In the genomic region with DNA sequence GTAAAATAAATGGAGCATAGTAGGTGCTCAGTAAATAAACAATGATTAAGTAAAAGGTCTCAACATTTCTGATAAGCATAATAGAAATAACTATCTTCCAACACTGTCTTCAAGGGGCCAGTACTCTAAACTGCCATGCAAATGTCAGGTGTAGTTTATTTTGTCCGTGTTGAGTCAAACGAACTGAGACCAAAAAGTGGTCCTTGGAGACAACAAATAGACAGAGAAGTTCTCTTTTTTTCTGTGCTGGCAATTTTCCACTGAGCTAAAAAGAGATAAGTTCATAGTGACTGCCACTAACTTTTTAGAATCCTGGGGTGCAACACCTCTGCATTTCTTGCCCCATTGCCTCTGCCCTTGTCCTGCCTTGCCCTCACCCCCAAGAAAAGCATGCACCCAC, we compare ENCODE assay signal across 13 cellular contexts. TPM values are rescaled to one million over a fixed set of nuclear protein-coding genes. Genes with fewer than 3 reads are reported as not detected.
DNase-seq lines count a peak whose midpoint lies in the region; ATAC-seq and TF ChIP-seq lines count a peak whose summit lies in the region.
"Had no signal": no experiment of that assay in that cellular context is flagged by ENCODE, and none has a peak within 500 bp of the region (broad histone marks: within the 10 kb centered on the region; RNA-seq: fewer than 3 reads in every experiment).

No MANE protein-coding gene starts in this region.

- no peaks in the 10 kb centered on the region for H3K9me3 ChIP-seq in CD4-positive, CD25-positive, alpha-beta regulatory T cell (ENCODE audit: control insufficient read depth in 2 of 2, low read length in 2 of 2)
- no peaks in the 10 kb centered on the region for H3K9me3 ChIP-seq in Peyer's patch
- H3K9me3 ChIP-seq: HAP-1, ovary had no signal

- peaks cover 68% of the 10 kb centered on the region for H3K4me1 ChIP-seq in CD4-positive, CD25-positive, alpha-beta regulatory T cell (ENCODE audit: control insufficient read depth, insufficient read depth, low read length, poor library complexity, severe bottlenecking)
- H3K4me1 ChIP-seq in Peyer's patch (peaks cover 0 to 43% (median 12%) of the 10 kb centered on the region in 4 donors), GM23338 (ENCODE audit: insufficient read depth) (no peaks in the 10 kb centered on the region)
- H3K4me1 ChIP-seq: HAP-1 had no signal

- peaks cover 4% of the 10 kb centered on the region for H3K36me3 Mint-ChIP-seq in CD4-positive, CD25-positive, alpha-beta regulatory T cell
- peaks cover 7% of the 10 kb centered on the region for H3K36me3 Mint-ChIP-seq in dendritic cell treated with granulocyte-macrophage colony-stimulating factor and Interleukin-4, amounts not matched to agents 40 ng/mL and 50 ng/mL, for 4 days (ENCODE audit: low read depth)
- H3K36me3 Mint-ChIP-seq in GM23338 (ENCODE audit: low read depth) = no peaks in the 10 kb centered on the region

- H3K4me2 ChIP-seq in GM23338 = no peak overlapping the region

- ATAC-seq in CD4-positive, CD25-positive, alpha-beta regulatory T cell (ENCODE audit: low read depth in 2 of 2) = no peak
- ATAC-seq in GM18867 (IDR thresholded peaks at IDR 0.05; ENCODE audit: unreplicated experiment) (peak; percentile 32), GM23338 (no peak)

- peak overlapping the region; percentile 72 for H3K4me3 ChIP-seq in CD4-positive, CD25-positive, alpha-beta regulatory T cell (ENCODE audit: low read depth, low read length)
- H3K4me3 ChIP-seq in Peyer's patch (no peak overlapping the region), GM23338 (no peak overlapping the region)
- H3K4me3 ChIP-seq: HAP-1, ovary had no signal

- H3K27ac Mint-ChIP-seq in CD4-positive, CD25-positive, alpha-beta regulatory T cell = peak overlapping the region; percentile 70 to 93 (median 81)
- H3K27ac Mint-ChIP-seq in dendritic cell treated with granulocyte-macrophage colony-stimulating factor and Interleukin-4, amounts not matched to agents 40 ng/mL and 50 ng/mL, for 4 days = peak overlapping the region; percentile 79
- H3K27ac Mint-ChIP-seq in GM23338 = no peak overlapping the region

- TF ChIP-seq POLR2A in Peyer's patch (IDR thresholded peaks at IDR 0.05) = no peak

- H3K79me2 ChIP-seq in GM23338 (replicated peaks; ENCODE audit: insufficient read depth) = no peaks in the 10 kb centered on the region

- TF ChIP-seq CTCF in Peyer's patch (IDR thresholded peaks at IDR 0.05) = no peak
- TF ChIP-seq CTCF in GM23338 (conservative IDR thresholded peaks at IDR 0.05; ENCODE audit: low read depth in 2 of 2) = no peak

- no peaks in the 10 kb centered on the region for H3K27me3 Mint-ChIP-seq in CD4-positive, CD25-positive, alpha-beta regulatory T cell
- no peaks in the 10 kb centered on the region for H3K27me3 Mint-ChIP-seq in dendritic cell treated with granulocyte-macrophage colony-stimulating factor and Interleukin-4, amounts not matched to agents 40 ng/mL and 50 ng/mL, for 4 days
- peaks cover 2% of the 10 kb centered on the region for H3K27me3 Mint-ChIP-seq in GM23338 (ENCODE audit: insufficient read depth, low read depth, poor library complexity)

- no peaks in the 10 kb centered on the region for H3K9me2 ChIP-seq in GM23338 (ENCODE audit: insufficient read depth)

- DNase-seq in CD4-positive, CD25-positive, alpha-beta regulatory T cell = no peak
- no peak for DNase-seq in Peyer's patch
- no peak for DNase-seq in dermis blood vessel endothelial cell
- no peak for DNase-seq in cerebellum (ENCODE audit: low spot score)
- DNase-seq in GM23338 (ENCODE audit: low spot score) = no peak
- DNase-seq in NCI-H1048 (lab: John Stamatoyannopoulos, UW) = no peak
- DNase-seq: activated CD8-positive, alpha-beta memory T cell treated with anti-CD3 and anti-CD28 coated beads, Interleukin-2, amount 50 U/mL, for 4 hours; NCI-H2029; ovary had no signal

- no peaks in the 10 kb centered on the region for H3K27me3 ChIP-seq in CD4-positive, CD25-positive, alpha-beta regulatory T cell (ENCODE audit: control insufficient read depth, insufficient read depth, low read length)
- H3K27me3 ChIP-seq in Peyer's patch (no peaks in the 10 kb centered on the region), GM23338 (ENCODE audit: insufficient read depth) (no peaks in the 10 kb centered on the region)
- H3K27me3 ChIP-seq: ovary had no signal

- no peaks in the 10 kb centered on the region for H3K36me3 ChIP-seq in CD4-positive, CD25-positive, alpha-beta regulatory T cell (ENCODE audit: control insufficient read depth, insufficient read depth, low read length)
- no peaks in the 10 kb centered on the region for H3K36me3 ChIP-seq in Peyer's patch
- no peaks in the 10 kb centered on the region for H3K36me3 ChIP-seq in GM23338 (ENCODE audit: insufficient read depth)
- H3K36me3 ChIP-seq: HAP-1, ovary had no signal

- H3K4me3 Mint-ChIP-seq in CD4-positive, CD25-positive, alpha-beta regulatory T cell = peak overlapping the region in 3 of 4 donors; percentile 37 to 75 (median 65)
- no peak overlapping the region for H3K4me3 Mint-ChIP-seq in dendritic cell treated with granulocyte-macrophage colony-stimulating factor and Interleukin-4, amounts not matched to agents 40 ng/mL and 50 ng/mL, for 4 days
- no peak overlapping the region for H3K4me3 Mint-ChIP-seq in GM23338

- intact Hi-C loops in dendritic cell treated with granulocyte-macrophage colony-stimulating factor and Interleukin-4, amounts not matched to agents 40 ng/mL and 50 ng/mL, for 4 days (cut with micrococcal nuclease) = no loop called here

- no peaks in the 10 kb centered on the region for H4K20me1 ChIP-seq in GM23338 (replicated peaks; ENCODE audit: insufficient read depth)

- no peak overlapping the region for H2AFZ ChIP-seq in GM23338

- peaks cover 0 to 2% (median 0%) of the 10 kb centered on the region in 7 donors for H3K9me3 Mint-ChIP-seq in CD4-positive, CD25-positive, alpha-beta regulatory T cell
- no peaks in the 10 kb centered on the region for H3K9me3 Mint-ChIP-seq in dendritic cell treated with granulocyte-macrophage colony-stimulating factor and Interleukin-4, amounts not matched to agents 40 ng/mL and 50 ng/mL, for 4 days
- no peaks in the 10 kb centered on the region for H3K9me3 Mint-ChIP-seq in GM23338

- no peaks in the 10 kb centered on the region for H3F3A ChIP-seq in GM23338 (replicated peaks; ENCODE audit: low read depth)

- H3K27ac ChIP-seq in CD4-positive, CD25-positive, alpha-beta regulatory T cell (ENCODE audit: insufficient read depth, low read length, poor library complexity, severe bottlenecking) = peak overlapping the region; percentile 86
- H3K27ac ChIP-seq in Peyer's patch (peak overlapping the region in 3 of 4 donors; percentile 12 to 64 (median 35)), GM23338 (ENCODE audit: low read depth) (no peak overlapping the region)
- H3K27ac ChIP-seq: epithelial cell of prostate, ovary had no signal

- H3K4me1 Mint-ChIP-seq in CD4-positive, CD25-positive, alpha-beta regulatory T cell = peaks cover 61 to 81% (median 68%) of the 10 kb centered on the region in 4 donors
- peaks cover 53% of the 10 kb centered on the region for H3K4me1 Mint-ChIP-seq in dendritic cell treated with granulocyte-macrophage colony-stimulating factor and Interleukin-4, amounts not matched to agents 40 ng/mL and 50 ng/mL, for 4 days (ENCODE audit: low read depth)
- H3K4me1 Mint-ChIP-seq in GM23338 = no peaks in the 10 kb centered on the region

TF ChIP-seq in GM23338, 12 proteins besides CTCF, POLR2A, EP300 and RAD21:
- no peak for TF ChIP-seq ZNF114 (CRISPR knock-in tag; IDR thresholded peaks at IDR 0.05)
- no peak for TF ChIP-seq CREB1 (CRISPR knock-in tag; IDR thresholded peaks at IDR 0.05; ENCODE audit: low read depth)
- TF ChIP-seq JUNB (IDR thresholded peaks at IDR 0.05; ENCODE audit: unreplicated experiment) = no peak
- no peak for TF ChIP-seq POLR2AphosphoS5 (IDR thresholded peaks at IDR 0.05; ENCODE audit: low read depth)
- TF ChIP-seq ZNF331 (CRISPR knock-in tag; IDR thresholded peaks at IDR 0.05; ENCODE audit: low read depth) = no peak
- no peak for TF ChIP-seq NANOG (IDR thresholded peaks at IDR 0.05; ENCODE audit: borderline replicate concordance)

RNA-seq across cellular contexts. Expression of gene MBNL1, which starts 14.7 kb away (rescaled TPM):
- total RNA-seq in CD4-positive, CD25-positive, alpha-beta regulatory T cell = 726 TPM
- 100 to 1,000 TPM; 221 to 262 (median 237) TPM for polyA plus RNA-seq in CD4-positive, CD25-positive, alpha-beta regulatory T cell
- total RNA-seq in Peyer's patch (100 to 1,000 TPM; 261 to 429 (median 389) TPM), dermis blood vessel endothelial cell (389 and 524 TPM in 2 replicates), cerebellum (69.0 TPM)
- total RNA-seq in GM23338 (2014; rRNA removed; shearing (Covaris generic)) = 15.7 and 23.2 TPM in 2 replicates
- polyA plus RNA-seq in GM23338 (2016; fragmentation: Nextera tagmentation; extraction: Ambion mirVana) = 8.4 and 9.4 TPM in 2 replicates

Comparison
In these comparisons a context has a peak if more than half of its experiments do, and no peak if none do; other contexts are left out.
1. H3K4me3 Mint-ChIP-seq: peak in CD4-positive, CD25-positive, alpha-beta regulatory T cell (3 of 4); none in dendritic cell treated with granulocyte-macrophage colony-stimulating factor and Interleukin-4, amounts not matched to agents 40 ng/mL and 50 ng/mL, for 4 days (single experiment) and GM23338 (single experiment).